ENCODE assay signal across 4 cellular contexts in the genomic region with DNA sequence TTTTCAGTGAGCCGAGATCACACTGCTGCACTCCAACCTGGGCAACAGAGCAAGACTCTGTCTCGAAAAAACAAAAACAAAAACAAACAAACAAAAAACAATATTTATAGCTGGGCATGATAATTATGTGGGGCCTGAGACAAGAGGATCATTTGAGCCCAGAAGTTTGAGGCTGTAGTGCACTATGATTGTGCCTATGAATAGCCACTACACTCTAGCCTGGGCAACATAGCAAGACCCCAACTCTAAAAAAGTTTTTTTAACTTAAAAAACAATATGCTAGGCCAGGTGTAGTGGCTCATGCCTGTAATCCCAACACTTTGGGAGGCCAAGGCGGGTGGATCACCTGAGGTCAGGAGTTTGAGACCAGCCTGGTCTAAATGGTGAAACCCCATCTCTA.
A peak's percentile ranks its signal among the peaks of the same experiment; 100 is the strongest.
TF ChIP-seq lines count a peak whose summit lies in the region.

No MANE protein-coding gene starts in this region.

TF ChIP-seq in HEK293, 187 proteins besides CTCF, POLR2A, EP300 and RAD21:
- peak; percentile 16; the same call in 1 of the 2 replicates for TF ChIP-seq ZNF121 (tag by site-specific recombination; IDR thresholded peaks at IDR 0.05)

TF ChIP-seq in K562, 482 proteins besides CTCF, POLR2A, EP300 and RAD21:
- TF ChIP-seq ZNF121 (CRISPR knock-in tag; conservative IDR thresholded peaks at IDR 0.05) (peak; percentile 73), RBM25 (IDR thresholded peaks at IDR 0.05; ENCODE audit: low read depth, low read length, severe bottlenecking) (peak; percentile 12)
TF ChIP-seq in K562: peak in this region for 2; not testable (repeated sequence) for 480.

TF ChIP-seq in H1, 55 proteins besides CTCF, POLR2A, EP300 and RAD21:
- TF ChIP-seq KDM1A (IDR thresholded peaks at IDR 0.05; ENCODE audit: borderline replicate concordance, low read length): peak; percentile 66; the same call in 1 of the 2 replicates

TF ChIP-seq in HepG2, 621 proteins besides CTCF, POLR2A, EP300 and RAD21:
- TF ChIP-seq ZNF121 (CRISPR knock-in tag; IDR thresholded peaks at IDR 0.05): peak; percentile 69
